In the genomic region with DNA sequence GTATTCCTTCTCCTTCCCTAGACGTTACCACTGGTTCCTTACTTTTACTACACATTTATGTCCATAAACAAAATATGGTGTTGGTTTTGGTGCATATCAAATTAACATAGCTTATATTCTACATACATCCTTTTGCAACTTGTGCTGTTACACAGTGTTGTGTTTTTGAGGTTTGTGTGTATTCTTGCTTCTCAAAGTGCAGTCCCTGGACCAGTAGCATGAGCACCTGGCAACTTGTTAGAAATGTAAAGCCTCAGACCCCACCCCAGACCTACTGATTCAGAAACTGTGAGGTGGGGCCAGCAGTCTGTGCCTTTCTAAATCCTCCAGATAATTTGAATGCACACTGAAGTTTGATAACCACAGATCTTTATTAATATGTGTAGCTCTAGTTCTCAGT, we compare ENCODE assay signal across 27 cellular contexts.
DNase-seq lines count a peak whose midpoint lies in the region; ATAC-seq, FAIRE-seq and TF ChIP-seq lines count a peak whose summit lies in the region.
"Had no signal": no experiment of that assay in that cellular context is flagged by ENCODE, and none has a peak within 500 bp of the region (broad histone marks: within the 10 kb centered on the region; RNA-seq: fewer than 3 reads in every experiment).

No MANE protein-coding gene starts in this region.

- no peaks in the 10 kb centered on the region for H3K27me3 ChIP-seq in thymus (ENCODE audit: control insufficient read depth, insufficient read depth)
- no peaks in the 10 kb centered on the region for H3K27me3 ChIP-seq in pancreas
- H3K27me3 ChIP-seq: BE2C, MG63, SJSA1 had no signal

- peaks cover under 1% of the 10 kb centered on the region for H3K9me3 ChIP-seq in thymus (ENCODE audit: control insufficient read depth)
- H3K9me3 ChIP-seq in pancreas: no peaks in the 10 kb centered on the region
- H3K9me3 ChIP-seq: BE2C, MG63, SJSA1 had no signal

- WGBS in thymus: 0% methylated on average over 1 of the region's 1 CpG
- 0% methylated on average over 1 of the region's 1 CpG for WGBS in pancreas, 2 donors

- intact Hi-C loops in activated B cell treated with CpG ODN at 0.5 μM for 24 hours (cut with micrococcal nuclease) (loop anchor here (5.0 kb wide), 3 partner anchors 53 to 78 kb away; a partner anchor contains a TSS), pancreas (cut with DNase I) (no loop called here)
- intact Hi-C loops in activated CD4-positive, alpha-beta T cell treated with anti-CD3 and anti-CD28 coated beads for 36 hours (cut with DNase I, micrococcal nuclease): no loop called here

- peaks cover 11% of the 10 kb centered on the region for H3K9me3 Mint-ChIP-seq in activated B cell treated with CpG ODN at 0.5 μM for 24 hours
- peaks cover 10% of the 10 kb centered on the region for H3K9me3 Mint-ChIP-seq in activated CD4-positive, alpha-beta T cell treated with anti-CD3 and anti-CD28 coated beads for 36 hours (ENCODE audit: low read depth)

- H3K27ac Mint-ChIP-seq in activated B cell treated with CpG ODN at 0.5 μM for 24 hours: peak overlapping the region; percentile 79
- H3K27ac Mint-ChIP-seq in activated CD4-positive, alpha-beta T cell treated with anti-CD3 and anti-CD28 coated beads for 36 hours: no peak overlapping the region

- H3K36me3 ChIP-seq in thymus (ENCODE audit: control insufficient read depth, insufficient read depth) (peaks cover 7% of the 10 kb centered on the region), pancreas (no peaks in the 10 kb centered on the region)
- H3K36me3 ChIP-seq: BE2C, MG63, SJSA1 had no signal

- no peaks in the 10 kb centered on the region for H3K27me3 Mint-ChIP-seq in activated B cell treated with CpG ODN at 0.5 μM for 24 hours
- H3K27me3 Mint-ChIP-seq in activated CD4-positive, alpha-beta T cell treated with anti-CD3 and anti-CD28 coated beads for 36 hours: no peaks in the 10 kb centered on the region
- H3K27me3 Mint-ChIP-seq: CD4-positive, CD25-positive, alpha-beta regulatory T cell had no signal

- FAIRE-seq in pancreas (lab: Jason Lieb, UNC): no peak
- FAIRE-seq: G401.6, GM12891, H54, K562 had no signal

- no peak for ATAC-seq in activated B cell treated with CpG ODN at 0.5 μM for 24 hours (ENCODE audit: low read depth)
- no peak for ATAC-seq in activated CD4-positive, alpha-beta T cell treated with anti-CD3 and anti-CD28 coated beads for 36 hours
- ATAC-seq in GM19023 (IDR thresholded peaks at IDR 0.05; ENCODE audit: unreplicated experiment): no peak
- ATAC-seq in pancreas: no peak
- ATAC-seq: K562 had no signal

- TF ChIP-seq CTCF in GM12865 (IDR thresholded peaks at IDR 0.05; ENCODE audit: insufficient read depth, low read depth, low read length, missing control alignments) (no peak), activated B cell treated with CpG ODN at 0.5 μM for 24 hours (IDR thresholded peaks at IDR 0.05) (no peak), pancreas (IDR thresholded peaks at IDR 0.05) (no peak)

- peaks cover 6% of the 10 kb centered on the region for H3K36me3 Mint-ChIP-seq in activated B cell treated with CpG ODN at 0.5 μM for 24 hours (ENCODE audit: low read depth)
- H3K36me3 Mint-ChIP-seq in activated CD4-positive, alpha-beta T cell treated with anti-CD3 and anti-CD28 coated beads for 36 hours (ENCODE audit: low read depth): peaks cover 7% of the 10 kb centered on the region

- DNase-seq in GM12865 (ENCODE audit: low read depth) (peak; percentile 13), NAMALWA (ENCODE audit: low spot score) (peak; percentile 88), activated B cell treated with CpG ODN at 0.5 μM for 24 hours (no peak), pancreas (no peak), NCI-H2171 (lab: John Stamatoyannopoulos, UW) (no peak)
- no peak for DNase-seq in activated CD4-positive, alpha-beta T cell treated with anti-CD3 and anti-CD28 coated beads for 36 hours
- DNase-seq: BE2C, DMS153, MG63, NCI-H1048, NCI-H1417, NCI-H187, NCI-H2081 treated with DMSO at 0.1 percent for 48 hours, NCI-H2171 treated with DMSO at 0.1 percent for 48 hours, NCI-H524 treated with DMSO at 0.1 percent for 48 hours, NCI-H774, PC-9, Right ventricle myocardium superior, T-helper 1 cell had no signal

- CTCF ChIA-PET in activated B cell treated with CpG ODN at 0.5 μM for 24 hours (lab: Charles Lee): no interaction called here
- CTCF ChIA-PET in activated CD4-positive, alpha-beta T cell treated with anti-CD3 and anti-CD28 coated beads for 36 hours (lab: Charles Lee): interaction anchor here (0.6 to 1.1 kb wide), 2 partner anchors 11 to 82 kb away, joined by 3 read pairs; no protein-coding TSS in a partner anchor

- POLR2A ChIA-PET in activated B cell treated with CpG ODN at 0.5 μM for 24 hours (lab: Charles Lee): interaction anchor here (2.0 kb wide), 1 partner anchor 15 kb away, joined by 12 read pairs; no protein-coding TSS in a partner anchor
- POLR2A ChIA-PET in activated CD4-positive, alpha-beta T cell treated with anti-CD3 and anti-CD28 coated beads for 36 hours (lab: Charles Lee): no interaction called here

- peak overlapping the region; percentile 82 for H3K27ac ChIP-seq in thymus (ENCODE audit: low read depth)
- H3K27ac ChIP-seq in pancreas: no peak overlapping the region
- H3K27ac ChIP-seq: PC-9, SJSA1 had no signal

- H3K4me3 ChIP-seq in GM12865 (ENCODE audit: low read depth, low read length) (no peak overlapping the region), thymus (ENCODE audit: low read length) (no peak overlapping the region), pancreas (no peak overlapping the region)
- H3K4me3 ChIP-seq: K562, MG63, PC-9, SJSA1 had no signal

- peaks cover 56% of the 10 kb centered on the region for H3K4me1 Mint-ChIP-seq in activated B cell treated with CpG ODN at 0.5 μM for 24 hours
- H3K4me1 Mint-ChIP-seq in activated CD4-positive, alpha-beta T cell treated with anti-CD3 and anti-CD28 coated beads for 36 hours: no peaks in the 10 kb centered on the region

- H3K4me3 Mint-ChIP-seq in activated B cell treated with CpG ODN at 0.5 μM for 24 hours: peak overlapping the region; percentile 48
- no peak overlapping the region for H3K4me3 Mint-ChIP-seq in activated CD4-positive, alpha-beta T cell treated with anti-CD3 and anti-CD28 coated beads for 36 hours
- H3K4me3 Mint-ChIP-seq: CD4-positive, CD25-positive, alpha-beta regulatory T cell had no signal

- H3K4me1 ChIP-seq in thymus (ENCODE audit: control insufficient read depth, insufficient read depth, low read length): peaks cover 47% of the 10 kb centered on the region
- H3K4me1 ChIP-seq in pancreas: no peaks in the 10 kb centered on the region
- H3K4me1 ChIP-seq: BE2C, SJSA1 had no signal

Comparison
In these comparisons a context has a peak if more than half of its experiments do, and no peak if none do; other contexts are left out.
1. DNase-seq: peak in GM12865 (single experiment) and NAMALWA (single experiment); none in activated B cell treated with CpG ODN at 0.5 μM for 24 hours (single experiment), activated CD4-positive, alpha-beta T cell treated with anti-CD3 and anti-CD28 coated beads for 36 hours (single experiment), pancreas (0 of 6) and NCI-H2171 (single experiment).